In the genomic region with DNA sequence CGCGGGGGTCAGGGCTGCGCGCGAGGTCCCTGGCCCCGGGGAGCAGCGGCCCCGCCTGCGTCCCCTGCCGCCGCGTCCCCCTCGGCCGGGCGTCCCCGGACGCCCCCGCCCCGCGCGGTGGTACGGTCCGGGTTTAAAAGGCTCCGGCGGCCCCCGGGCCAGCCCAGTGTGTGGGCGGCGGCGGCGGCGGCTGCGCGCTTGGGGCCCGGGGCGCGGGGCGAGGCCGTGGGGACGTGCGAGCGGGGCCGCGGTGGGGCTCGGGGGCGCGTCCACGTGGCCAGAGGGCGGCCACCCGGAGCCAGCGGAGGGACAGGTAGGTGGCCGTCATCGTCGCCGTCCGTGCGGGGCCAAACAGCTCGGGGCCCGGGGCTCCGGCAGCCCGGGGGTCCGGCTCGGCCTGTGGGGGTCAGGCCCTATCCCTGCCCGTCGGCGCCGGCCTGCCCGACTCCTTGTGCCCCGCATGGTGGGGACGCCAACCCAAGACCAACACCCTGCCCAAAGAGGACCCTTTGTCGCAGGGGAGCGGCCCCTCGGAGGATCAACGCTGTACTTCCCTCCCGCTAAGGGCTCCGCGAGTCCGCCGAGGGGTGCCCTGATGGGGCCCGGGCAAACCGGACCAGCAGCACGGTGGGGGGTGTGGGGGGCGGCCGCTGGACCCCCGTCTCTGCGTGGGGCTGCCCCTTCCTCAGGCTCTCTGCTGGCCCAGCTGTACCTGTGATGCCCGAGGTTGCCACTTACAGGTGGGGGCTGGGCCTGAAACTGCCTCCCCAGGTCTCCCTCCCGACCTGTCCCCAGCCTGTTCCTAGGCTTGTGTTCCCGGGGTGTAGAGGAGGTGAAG, we compare ENCODE assay signal across 8 cellular contexts. TPM values are rescaled to one million over a fixed set of nuclear protein-coding genes. Genes with fewer than 3 reads are reported as not detected.
DNase-seq lines count a peak whose midpoint lies in the region; ATAC-seq, FAIRE-seq and TF ChIP-seq lines count a peak whose summit lies in the region.

Gene PLXNA3, plus strand, starts transcription at position 166 of the 838 bp plus-strand sequence. CDS start 1,903 bp downstream, outside the sequence.

- no peaks in the 10 kb centered on the region for H3K27me3 ChIP-seq in NT2/D1 (ENCODE audit: insufficient read depth, insufficient read length)
- no peaks in the 10 kb centered on the region for H3K27me3 ChIP-seq in neuronal stem cell (ENCODE audit: control insufficient read depth in 3 of 3, insufficient read depth in 3 of 3, low read depth in 1 of 3, low read length in 3 of 3)
- H3K27me3 ChIP-seq in tibial nerve, result no peaks in the 10 kb centered on the region

- H3K18ac ChIP-seq in neuronal stem cell (ENCODE audit: low read length), result peak within 1 kb of the TSS; percentile 71

- H4K8ac ChIP-seq in neuronal stem cell (ENCODE audit: low read depth, low read length), result no peak within 1 kb of the TSS

- peak within 1 kb of the TSS; percentile 55 for H3K4me3 ChIP-seq in HFF-Myc (replicated peaks; ENCODE audit: low read depth, low read length)
- peak within 1 kb of the TSS; percentile 54 for H3K4me3 ChIP-seq in NT2/D1 (ENCODE audit: insufficient read length, low read depth)
- H3K4me3 ChIP-seq in neuronal stem cell (ENCODE audit: low read length in 2 of 2), result peak within 1 kb of the TSS; percentile 74 to 96
- H3K4me3 ChIP-seq in tibial nerve, result peak within 1 kb of the TSS; percentile 62 to 72 (median 65)

- H2BK12ac ChIP-seq in neuronal stem cell (ENCODE audit: low read length), result no peak within 1 kb of the TSS

- H3K23ac ChIP-seq in neuronal stem cell (ENCODE audit: low read depth, low read length, poor library complexity), result no peak within 1 kb of the TSS

- TF ChIP-seq POLR2A in GM12891 (IDR thresholded peaks at IDR 0.05; ENCODE audit: low read depth, low read length), result no peak
- TF ChIP-seq POLR2A in tibial nerve (IDR thresholded peaks at IDR 0.05), result peak; percentile 60 to 86

- TF ChIP-seq EP300 in tibial nerve (IDR thresholded peaks at IDR 0.05), result no peak

- H3K4me3 Mint-ChIP-seq in activated T-helper 17 cell treated with anti-CD3 and anti-CD28 coated beads, Interleukin-2, amount 50 U/mL, for 72 hours, result peak within 1 kb of the TSS; percentile 94

- H3K14ac ChIP-seq in neuronal stem cell (ENCODE audit: low read length), result peak within 1 kb of the TSS; percentile 82

- H3K4me1 Mint-ChIP-seq in activated T-helper 17 cell treated with anti-CD3 and anti-CD28 coated beads, Interleukin-2, amount 50 U/mL, for 72 hours, result no peaks in the 10 kb centered on the region

- no peak within 1 kb of the TSS for H2BK15ac ChIP-seq in neuronal stem cell (ENCODE audit: low read length)

- TF ChIP-seq CTCF in HFF-Myc (IDR thresholded peaks at IDR 0.05; ENCODE audit: low read depth, low read length, missing control alignments) (no peak), tibial nerve (IDR thresholded peaks at IDR 0.05) (no peak)

- WGBS in neuronal stem cell (ENCODE audit: extremely low coverage in 2 of 2, insufficient read length in 2 of 2, insufficient replicate concordance in 1 of 2), 2 donors, result no CpG with 5 or more reads among the region's 88 CpGs
- 6 to 44% methylated on average over 3 to 44 of the region's 88 CpGs for WGBS in tibial nerve, 2 donors

- peak; percentile 73 for ATAC-seq in activated T-helper 17 cell treated with anti-CD3 and anti-CD28 coated beads, Interleukin-2, amount 50 U/mL, for 72 hours (replicated peaks)

- H3K9me3 ChIP-seq in NT2/D1 (ENCODE audit: insufficient read depth, low read length) (no peaks in the 10 kb centered on the region), neuronal stem cell (replicated peaks in 1 of 2; ENCODE audit: control insufficient read depth in 2 of 2, insufficient read depth in 1 of 2, low read depth in 1 of 2, low read length in 2 of 2) (no peaks in the 10 kb centered on the region), tibial nerve (no peaks in the 10 kb centered on the region)

- peak within 1 kb of the TSS; percentile 83 for H3K4me2 ChIP-seq in neuronal stem cell (ENCODE audit: insufficient read depth, low read length, poor library complexity, severe bottlenecking)

- H2BK120ac ChIP-seq in neuronal stem cell (ENCODE audit: low read depth, low read length), result no peak within 1 kb of the TSS

- DNase-seq in GM12891 (ENCODE audit: insufficient read length, low spot score) (peak; percentile 71), HFF-Myc (ENCODE audit: extremely low read depth, low read depth) (no peak), NT2/D1 (ENCODE audit: low read depth, low spot score) (no peak), frontal cortex (ENCODE audit: low spot score in 2 of 2) (peak; percentile 72 to 83), neuronal stem cell (ENCODE audit: low spot score) (peak; percentile 42), tibial nerve (ENCODE audit: low spot score in 2 of 2) (no peak), NCI-H187 treated with DMSO at 0.1 percent for 48 hours (lab: John Stamatoyannopoulos, UW) (no peak)

- H3K27ac ChIP-seq in neuronal stem cell (replicated peaks; ENCODE audit: low read length) (no peak within 1 kb of the TSS), tibial nerve (peak within 1 kb of the TSS; percentile 45 to 87 (median 81))

- no peaks in the 10 kb centered on the region for H3K4me1 ChIP-seq in NT2/D1 (ENCODE audit: insufficient read depth, insufficient read length)
- peaks cover 3 to 7% of the 10 kb centered on the region in 2 donors for H3K4me1 ChIP-seq in neuronal stem cell (ENCODE audit: control insufficient read depth in 2 of 2, insufficient read depth in 1 of 2, low read depth in 1 of 2, low read length in 2 of 2)
- peaks cover 0 to 30% (median 4%) of the 10 kb centered on the region in 4 donors for H3K4me1 ChIP-seq in tibial nerve

- H2BK5ac ChIP-seq in neuronal stem cell (ENCODE audit: low read length), result peak within 1 kb of the TSS; percentile 66

- H3K36me3 ChIP-seq in NT2/D1 (ENCODE audit: insufficient read depth, insufficient read length, low read length) (peaks cover 16% of the 10 kb centered on the region), neuronal stem cell (replicated peaks in 1 of 2; ENCODE audit: control insufficient read depth in 2 of 2, insufficient read depth in 2 of 2, low read length in 2 of 2) (peaks cover 7 to 29% of the 10 kb centered on the region in 2 donors), tibial nerve (no peaks in the 10 kb centered on the region)

- H3K9me3 Mint-ChIP-seq in activated T-helper 17 cell treated with anti-CD3 and anti-CD28 coated beads, Interleukin-2, amount 50 U/mL, for 72 hours, result no peaks in the 10 kb centered on the region

- no peak within 1 kb of the TSS for H4K91ac ChIP-seq in neuronal stem cell (ENCODE audit: low read depth, low read length, poor library complexity)

- peak within 1 kb of the TSS; percentile 92 for H3K27ac Mint-ChIP-seq in activated T-helper 17 cell treated with anti-CD3 and anti-CD28 coated beads, Interleukin-2, amount 50 U/mL, for 72 hours

- H2AK5ac ChIP-seq in neuronal stem cell (ENCODE audit: low read depth, low read length), result peak within 1 kb of the TSS; percentile 28

- H3K36me3 Mint-ChIP-seq in activated T-helper 17 cell treated with anti-CD3 and anti-CD28 coated beads, Interleukin-2, amount 50 U/mL, for 72 hours (ENCODE audit: low read depth), result peaks cover 21% of the 10 kb centered on the region

- H2AFZ ChIP-seq in neuronal stem cell (ENCODE audit: low read length), result peak within 1 kb of the TSS; percentile 85

- H3K4ac ChIP-seq in neuronal stem cell (ENCODE audit: low read length), result no peak within 1 kb of the TSS

- H3K9ac ChIP-seq in NT2/D1 (ENCODE audit: insufficient read length, low read depth), result peak within 1 kb of the TSS; percentile 67
- H3K9ac ChIP-seq in neuronal stem cell (ENCODE audit: low read depth, low read length, poor library complexity), result peak within 1 kb of the TSS; percentile 88

- no peaks in the 10 kb centered on the region for H3K27me3 Mint-ChIP-seq in activated T-helper 17 cell treated with anti-CD3 and anti-CD28 coated beads, Interleukin-2, amount 50 U/mL, for 72 hours

- H3K79me1 ChIP-seq in neuronal stem cell (ENCODE audit: low read depth, low read length), result peaks cover 1% of the 10 kb centered on the region

- FAIRE-seq in GM12891 (lab: Jason Lieb, UNC) (peak; percentile 26), frontal cortex (lab: Jason Lieb, UNC) (no peak)

TF ChIP-seq in GM12891, 5 proteins besides CTCF, POLR2A, EP300 and RAD21:
- TF ChIP-seq TAF1 (IDR thresholded peaks at IDR 0.05; ENCODE audit: low read depth, low read length) (no peak), POLR2AphosphoS5 (IDR thresholded peaks at IDR 0.05; ENCODE audit: low read depth, low read length) (no peak), PAX5 (IDR thresholded peaks at IDR 0.05; ENCODE audit: insufficient read depth, low read length, severe bottlenecking) (no peak), POU2F2 (IDR thresholded peaks at IDR 0.05; ENCODE audit: low read depth, low read length) (no peak), SPI1 (IDR thresholded peaks at IDR 0.05; ENCODE audit: low read depth, low read length) (no peak)

RNA-seq across cellular contexts. Expression of gene PLXNA3, which starts in this region (rescaled TPM):
- polyA plus RNA-seq in GM12891 (2012; ENCODE audit: low read depth, missing spikeins), result 15.8 TPM
- total RNA-seq in activated T-helper 17 cell treated with anti-CD3 and anti-CD28 coated beads, Interleukin-2, amount 50 U/mL, for 72 hours, result 10 to 100 TPM; 63.2 to 67.8 TPM
- total RNA-seq in frontal cortex (14.7 TPM), tibial nerve (10 to 100 TPM; 17.0 to 44.4 (median 24.2) TPM)
- 22.3 TPM for polyA plus RNA-seq in neuronal stem cell (2013, experiment 1 of 2)
- 20.9 TPM for polyA plus RNA-seq in neuronal stem cell (2013, experiment 2 of 2)

Comparison
In these comparisons a context has a peak if more than half of its experiments do, and no peak if none do; other contexts are left out.
1. DNase-seq: peak in GM12891 (single experiment), frontal cortex (2 of 2) and neuronal stem cell (single experiment); none in HFF-Myc (single experiment), NT2/D1 (single experiment), tibial nerve (0 of 2) and NCI-H187 treated with DMSO at 0.1 percent for 48 hours (single experiment).
2. Peak in every context shown above with its lines, with median percentiles within 50 percentile points of each other: H3K4me3 ChIP-seq.